ENCODE assay signal across 1 cellular context in genomic region chr1:207885129-207886032, GRCh38.
TF ChIP-seq lines count a peak whose summit lies in the region.

No MANE protein-coding gene starts in this region.

TF ChIP-seq in GM23338, 12 proteins besides CTCF, POLR2A, EP300 and RAD21:
- TF ChIP-seq ZNF462 (CRISPR knock-in tag; IDR thresholded peaks at IDR 0.05) (no peak), EZH2phosphoT487 (IDR thresholded peaks at IDR 0.05; ENCODE audit: unreplicated experiment) (no peak), ETS1 (IDR thresholded peaks at IDR 0.05) (no peak), CREB1 (CRISPR knock-in tag; IDR thresholded peaks at IDR 0.05; ENCODE audit: low read depth) (no peak), EZH2 (IDR thresholded peaks at IDR 0.05; ENCODE audit: low read depth, unreplicated experiment) (no peak), NANOG (IDR thresholded peaks at IDR 0.05; ENCODE audit: borderline replicate concordance) (no peak), REST (IDR thresholded peaks at IDR 0.05; ENCODE audit: unreplicated experiment) (no peak), ZNF331 (CRISPR knock-in tag; IDR thresholded peaks at IDR 0.05; ENCODE audit: low read depth) (no peak), ZNF114 (CRISPR knock-in tag; IDR thresholded peaks at IDR 0.05) (no peak), JUNB (IDR thresholded peaks at IDR 0.05; ENCODE audit: unreplicated experiment) (no peak), POLR2AphosphoS5 (IDR thresholded peaks at IDR 0.05; ENCODE audit: low read depth) (no peak), STAT1 (IDR thresholded peaks at IDR 0.05; ENCODE audit: unreplicated experiment) (no peak)
TF ChIP-seq in GM23338: peak in this region for 0.
